ENCODE assay signal across 3 cellular contexts in the genomic region with DNA sequence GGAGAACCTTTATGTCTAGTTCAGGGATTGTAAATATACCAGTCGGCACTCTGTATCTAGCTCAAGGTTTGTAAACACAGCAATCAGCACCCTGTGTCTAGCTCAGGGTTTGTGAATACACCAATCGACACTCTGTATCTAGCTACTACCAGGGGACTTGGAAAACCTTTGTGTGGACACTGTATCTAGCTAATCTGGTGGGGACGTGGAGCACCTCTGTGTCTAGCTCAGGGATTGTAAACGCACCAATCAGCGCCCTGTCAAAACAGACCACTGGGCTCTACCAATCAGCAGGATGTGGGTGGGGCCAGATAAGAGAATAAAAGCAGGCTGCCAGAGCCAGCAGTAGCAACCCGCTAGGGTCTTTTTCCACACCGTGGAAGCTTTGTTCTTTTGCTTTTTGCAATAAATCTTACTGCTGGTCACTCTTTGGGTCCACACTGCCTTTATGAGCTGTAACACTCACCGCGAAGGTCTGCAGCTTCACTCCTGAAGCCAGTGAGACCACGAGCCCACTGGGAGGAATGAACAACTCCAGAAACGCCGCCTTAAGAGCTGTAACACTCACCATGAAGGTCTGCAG. TPM values are rescaled to one million over a fixed set of nuclear protein-coding genes. Genes with fewer than 3 reads are reported as not detected.
"Had no signal": no experiment of that assay in that cellular context is flagged by ENCODE, and none has a peak within 500 bp of the region (broad histone marks: within the 10 kb centered on the region; RNA-seq: fewer than 3 reads in every experiment).

No MANE protein-coding gene starts in this region.

RNA-seq across cellular contexts. Expression of a gene that starts 46.1 kb away (rescaled TPM):
- total RNA-seq: dermis blood vessel endothelial cell, glomerular endothelial cell, testis had no signal
